Comparison of ENCODE assay signal across 1 cellular context in genomic region chr6:149004664-149005063, GRCh38.
TF ChIP-seq lines count a peak whose summit lies in the region.

No MANE protein-coding gene starts in this region.

TF ChIP-seq in HepG2, 621 proteins besides CTCF, POLR2A, EP300 and RAD21 (continued from another document):
- TF ChIP-seq, protein P1, sequence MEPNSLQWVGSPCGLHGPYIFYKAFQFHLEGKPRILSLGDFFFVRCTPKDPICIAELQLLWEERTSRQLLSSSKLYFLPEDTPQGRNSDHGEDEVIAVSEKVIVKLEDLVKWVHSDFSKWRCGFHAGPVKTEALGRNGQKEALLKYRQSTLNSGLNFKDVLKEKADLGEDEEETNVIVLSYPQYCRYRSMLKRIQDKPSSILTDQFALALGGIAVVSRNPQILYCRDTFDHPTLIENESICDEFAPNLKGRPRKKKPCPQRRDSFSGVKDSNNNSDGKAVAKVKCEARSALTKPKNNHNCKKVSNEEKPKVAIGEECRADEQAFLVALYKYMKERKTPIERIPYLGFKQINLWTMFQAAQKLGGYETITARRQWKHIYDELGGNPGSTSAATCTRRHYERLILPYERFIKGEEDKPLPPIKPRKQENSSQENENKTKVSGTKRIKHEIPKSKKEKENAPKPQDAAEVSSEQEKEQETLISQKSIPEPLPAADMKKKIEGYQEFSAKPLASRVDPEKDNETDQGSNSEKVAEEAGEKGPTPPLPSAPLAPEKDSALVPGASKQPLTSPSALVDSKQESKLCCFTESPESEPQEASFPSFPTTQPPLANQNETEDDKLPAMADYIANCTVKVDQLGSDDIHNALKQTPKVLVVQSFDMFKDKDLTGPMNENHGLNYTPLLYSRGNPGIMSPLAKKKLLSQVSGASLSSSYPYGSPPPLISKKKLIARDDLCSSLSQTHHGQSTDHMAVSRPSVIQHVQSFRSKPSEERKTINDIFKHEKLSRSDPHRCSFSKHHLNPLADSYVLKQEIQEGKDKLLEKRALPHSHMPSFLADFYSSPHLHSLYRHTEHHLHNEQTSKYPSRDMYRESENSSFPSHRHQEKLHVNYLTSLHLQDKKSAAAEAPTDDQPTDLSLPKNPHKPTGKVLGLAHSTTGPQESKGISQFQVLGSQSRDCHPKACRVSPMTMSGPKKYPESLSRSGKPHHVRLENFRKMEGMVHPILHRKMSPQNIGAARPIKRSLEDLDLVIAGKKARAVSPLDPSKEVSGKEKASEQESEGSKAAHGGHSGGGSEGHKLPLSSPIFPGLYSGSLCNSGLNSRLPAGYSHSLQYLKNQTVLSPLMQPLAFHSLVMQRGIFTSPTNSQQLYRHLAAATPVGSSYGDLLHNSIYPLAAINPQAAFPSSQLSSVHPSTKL (CRISPR knock-in tag; IDR thresholded peaks at IDR 0.05): peak; percentile 39
- TF ChIP-seq RAD51 (IDR thresholded peaks at IDR 0.05; ENCODE audit: borderline replicate concordance): no peak; the same call in 1 of the 2 replicates
- peak; percentile 76 to 88 for TF ChIP-seq NR2F1 (CRISPR knock-in tag; IDR thresholded peaks at IDR 0.05)
- peak; percentile 17; the same call in 1 of the 2 replicates for TF ChIP-seq SOX5 (CRISPR knock-in tag; IDR thresholded peaks at IDR 0.05; ENCODE audit: borderline replicate concordance)
- no peak for TF ChIP-seq MBNL3 (CRISPR knock-in tag; conservative IDR thresholded peaks at IDR 0.05)
- TF ChIP-seq BHLHE40 (IDR thresholded peaks at IDR 0.05; ENCODE audit: low read length): peak; percentile 52; the same call in 1 of the 2 replicates
- 0 out of 2 replicates have a peak, but pooled peaks have one; percentile 32 for TF ChIP-seq ZMYM4 (CRISPR knock-in tag; IDR thresholded peaks at IDR 0.05)
- no peak for TF ChIP-seq ZNF143 (CRISPR knock-in tag; IDR thresholded peaks at IDR 0.05)
- peak; percentile 55; the same call in 1 of the 2 replicates for TF ChIP-seq RARA (CRISPR knock-in tag; IDR thresholded peaks at IDR 0.05)
- TF ChIP-seq, protein P2, sequence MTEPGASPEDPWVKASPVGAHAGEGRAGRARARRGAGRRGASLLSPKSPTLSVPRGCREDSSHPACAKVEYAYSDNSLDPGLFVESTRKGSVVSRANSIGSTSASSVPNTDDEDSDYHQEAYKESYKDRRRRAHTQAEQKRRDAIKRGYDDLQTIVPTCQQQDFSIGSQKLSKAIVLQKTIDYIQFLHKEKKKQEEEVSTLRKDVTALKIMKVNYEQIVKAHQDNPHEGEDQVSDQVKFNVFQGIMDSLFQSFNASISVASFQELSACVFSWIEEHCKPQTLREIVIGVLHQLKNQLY (CRISPR knock-in tag; IDR thresholded peaks at IDR 0.05): peak; percentile 78
- no peak for TF ChIP-seq ZFP90 (CRISPR knock-in tag; IDR thresholded peaks at IDR 0.05; ENCODE audit: borderline replicate concordance)
- TF ChIP-seq SALL1 (CRISPR knock-in tag; IDR thresholded peaks at IDR 0.05): peak; percentile 36; the same call in 1 of the 2 replicates
